Comparison of ENCODE assay signal across 8 cellular contexts in genomic region chr15:67125589-67126502, GRCh38.
DNase-seq lines count a peak whose midpoint lies in the region; FAIRE-seq and TF ChIP-seq lines count a peak whose summit lies in the region.

No MANE protein-coding gene starts in this region.

- DNase-seq in HPDE6-E6E7 (ENCODE audit: extremely low spot score) (peak; percentile 93), amniotic stem cell (lab: John Stamatoyannopoulos, UW) (peak; percentile 86), islet precursor cell (peak; percentile 67), suprapubic skin (ENCODE audit: low spot score in 2 of 2) (peak; percentile 88 to 89), HuH-7.5 (ENCODE audit: low spot score) (no peak), midbrain (lab: John Stamatoyannopoulos, UW) (no peak), pons (ENCODE audit: low spot score) (no peak)

- no peaks in the 10 kb centered on the region for H3K27me3 ChIP-seq in suprapubic skin

- TF ChIP-seq POLR2A in suprapubic skin (IDR thresholded peaks at IDR 0.05): no peak

- FAIRE-seq in A204.1 (lab: Jason Lieb, UNC): peak; percentile 85

- no peak for TF ChIP-seq EP300 in suprapubic skin (IDR thresholded peaks at IDR 0.05)

- peak overlapping the region; percentile 82 for H3K27ac ChIP-seq in suprapubic skin

- 46% methylated on average over 20 of the region's 20 CpGs for WGBS in suprapubic skin

- no peak overlapping the region for H3K4me3 ChIP-seq in suprapubic skin

- no peak for TF ChIP-seq CTCF in suprapubic skin (IDR thresholded peaks at IDR 0.05)

- H3K36me3 ChIP-seq in suprapubic skin: no peaks in the 10 kb centered on the region

- peaks cover 81% of the 10 kb centered on the region for H3K4me1 ChIP-seq in suprapubic skin

- H3K9me3 ChIP-seq in suprapubic skin: no peaks in the 10 kb centered on the region

Comparison
In these comparisons a context has a peak if more than half of its experiments do, and no peak if none do; other contexts are left out.
1. DNase-seq: peak in HPDE6-E6E7 (single experiment), amniotic stem cell (single experiment), islet precursor cell (single experiment) and suprapubic skin (2 of 2); none in HuH-7.5 (single experiment), midbrain (single experiment) and pons (single experiment).